ENCODE assay signal across 8 cellular contexts in the genomic region with DNA sequence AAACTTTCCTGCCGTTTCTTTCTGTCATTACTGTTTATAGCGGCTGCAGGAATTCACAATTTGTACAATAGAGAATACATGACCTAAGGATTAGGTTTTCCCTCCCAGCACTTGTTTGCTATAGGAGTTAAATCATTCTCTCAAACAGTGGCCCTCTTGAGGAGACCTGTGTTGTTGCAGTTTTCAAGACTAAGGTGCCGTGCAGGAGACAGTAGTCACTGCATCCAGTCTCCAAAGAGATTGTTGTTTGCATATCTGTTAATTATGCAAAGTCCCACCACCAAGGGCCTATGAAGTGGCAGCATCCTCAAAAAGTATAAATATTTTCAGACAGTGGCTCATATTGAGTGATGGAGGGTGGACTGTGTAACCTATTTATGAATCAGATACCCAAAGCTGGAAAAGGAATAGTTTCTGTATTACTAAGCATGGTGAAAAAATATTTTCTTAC. TPM values are rescaled to one million over a fixed set of nuclear protein-coding genes. Genes with fewer than 3 reads are reported as not detected.
DNase-seq lines count a peak whose midpoint lies in the region; ATAC-seq, FAIRE-seq and TF ChIP-seq lines count a peak whose summit lies in the region.

No MANE protein-coding gene starts in this region.

- no peak overlapping the region for H3K4me3 Mint-ChIP-seq in activated naive CD4-positive, alpha-beta T cell treated with anti-CD3 and anti-CD28 coated beads, Interleukin-2, amount 10 ng/mL, durations not matched to agents 7 days and 5 days

- H3K27ac Mint-ChIP-seq in activated naive CD4-positive, alpha-beta T cell treated with anti-CD3 and anti-CD28 coated beads, Interleukin-2, amount 50 U/mL, for 72 hours: no peak overlapping the region
- H3K27ac Mint-ChIP-seq in activated naive CD4-positive, alpha-beta T cell treated with anti-CD3 and anti-CD28 coated beads, Interleukin-2, amount 10 ng/mL, durations not matched to agents 7 days and 5 days: no peak overlapping the region

- peaks cover 6 to 30% of the 10 kb centered on the region in 2 experiments for H3K4me1 ChIP-seq in SK-N-SH (ENCODE audit: control insufficient read depth in 1 of 2, insufficient read depth in 2 of 2, low read depth in 1 of 2, low read length in 1 of 2)
- peaks cover 19% of the 10 kb centered on the region for H3K4me1 ChIP-seq in parathyroid adenoma

- H3K9me3 ChIP-seq in SK-N-SH (no peaks in the 10 kb centered on the region), parathyroid adenoma (ENCODE audit: control insufficient read depth, low read length) (no peaks in the 10 kb centered on the region)

- H3K4me3 ChIP-seq in SK-N-SH (ENCODE audit: low read depth in 2 of 2, low read length in 1 of 2) (peak overlapping the region; percentile 73 to 84; a peak in 3 of 4 replicates), fibroblast of mammary gland (ENCODE audit: control insufficient read depth, low read depth, low read length) (no peak overlapping the region), parathyroid adenoma (ENCODE audit: low read depth, low read length) (peak overlapping the region; percentile 11)

- POLR2A ChIA-PET in SK-N-SH (lab: Yijun Ruan, JAX): no interaction called here

- peak; percentile 70 for TF ChIP-seq CTCF in SK-N-SH (IDR thresholded peaks at IDR 0.05)
- TF ChIP-seq CTCF in fibroblast of mammary gland (conservative IDR thresholded peaks at IDR 0.05; ENCODE audit: control insufficient read depth, insufficient read depth, low read depth, low read length): peak; percentile 56
- peak; percentile 45 for TF ChIP-seq CTCF in parathyroid adenoma (IDR thresholded peaks at IDR 0.05)

- H3K36me3 ChIP-seq in SK-N-SH (replicated peaks in 1 of 2; ENCODE audit: control insufficient read depth in 1 of 2, insufficient read depth in 2 of 2, low read length in 1 of 2) (peaks cover 31 to 46% of the 10 kb centered on the region in 2 experiments), parathyroid adenoma (ENCODE audit: control insufficient read depth, insufficient read depth, low read length) (no peaks in the 10 kb centered on the region)

- TF ChIP-seq EP300 in SK-N-SH (IDR thresholded peaks at IDR 0.05; ENCODE audit: borderline replicate concordance in 1 of 2, low read depth in 1 of 2, low read length in 1 of 2): no peak

- TF ChIP-seq RAD21 in SK-N-SH (IDR thresholded peaks at IDR 0.05; ENCODE audit: low read length): peak; percentile 41; the same call in 1 of the 2 replicates

- no peaks in the 10 kb centered on the region for H3K9me3 Mint-ChIP-seq in activated naive CD4-positive, alpha-beta T cell treated with anti-CD3 and anti-CD28 coated beads, Interleukin-2, amount 50 U/mL, for 72 hours
- H3K9me3 Mint-ChIP-seq in activated naive CD4-positive, alpha-beta T cell treated with anti-CD3 and anti-CD28 coated beads, Interleukin-2, amount 10 ng/mL, durations not matched to agents 7 days and 5 days: no peaks in the 10 kb centered on the region

- H3K9ac ChIP-seq in SK-N-SH: peak overlapping the region; percentile 99
- no peak overlapping the region for H3K9ac ChIP-seq in parathyroid adenoma

- peaks cover 50% of the 10 kb centered on the region for H3K27me3 Mint-ChIP-seq in activated naive CD4-positive, alpha-beta T cell treated with anti-CD3 and anti-CD28 coated beads, Interleukin-2, amount 10 ng/mL, durations not matched to agents 7 days and 5 days

- no peaks in the 10 kb centered on the region for H3K27me3 ChIP-seq in SK-N-SH (ENCODE audit: insufficient read depth)
- H3K27me3 ChIP-seq in parathyroid adenoma (ENCODE audit: control insufficient read depth, insufficient read depth, low read length): no peaks in the 10 kb centered on the region

- peak; percentile 74 for FAIRE-seq in HTR-8/SVneo (lab: Jason Lieb, UNC)

- H3K4me1 Mint-ChIP-seq in activated naive CD4-positive, alpha-beta T cell treated with anti-CD3 and anti-CD28 coated beads, Interleukin-2, amount 10 ng/mL, durations not matched to agents 7 days and 5 days: peaks cover 45% of the 10 kb centered on the region

- H3K79me2 ChIP-seq in SK-N-SH (ENCODE audit: insufficient read depth) (peaks cover 83% of the 10 kb centered on the region), parathyroid adenoma (no peaks in the 10 kb centered on the region)

- ATAC-seq in activated naive CD4-positive, alpha-beta T cell treated with anti-CD3 and anti-CD28 coated beads, Interleukin-2, amount 50 U/mL, for 72 hours: peak; percentile 40 to 59
- no peak for ATAC-seq in HG02970 (IDR thresholded peaks at IDR 0.05; ENCODE audit: low FRiP score, unreplicated experiment)
- no peak for ATAC-seq in GM21528 (IDR thresholded peaks at IDR 0.05; ENCODE audit: low FRiP score, unreplicated experiment)

- H3K4me2 ChIP-seq in SK-N-SH (peak overlapping the region; percentile 80), parathyroid adenoma (ENCODE audit: low read length) (peak overlapping the region; percentile 44)

- CTCF ChIA-PET in activated naive CD4-positive, alpha-beta T cell treated with anti-CD3 and anti-CD28 coated beads, Interleukin-2, amount 10 ng/mL, durations not matched to agents 7 days and 5 days (lab: Charles Lee): interaction anchor here (0.7 kb wide), 1 partner anchor 509 kb away, joined by 3 read pairs; no protein-coding TSS in a partner anchor
- CTCF ChIA-PET in SK-N-SH (lab: Yijun Ruan, JAX): interaction anchor here (0.5 to 6.4 kb wide), 13 partner anchors 9 to 346 kb away, joined by 3 to 32 read pairs (median 3); no protein-coding TSS in a partner anchor

- H2AFZ ChIP-seq in SK-N-SH (ENCODE audit: low read depth): no peak overlapping the region
- no peak overlapping the region for H2AFZ ChIP-seq in parathyroid adenoma

- H3F3A ChIP-seq in SK-N-SH (replicated peaks; ENCODE audit: insufficient read depth): peaks cover 64% of the 10 kb centered on the region

- H3K36me3 Mint-ChIP-seq in activated naive CD4-positive, alpha-beta T cell treated with anti-CD3 and anti-CD28 coated beads, Interleukin-2, amount 50 U/mL, for 72 hours: peaks cover 0 to 11% of the 10 kb centered on the region in 2 donors
- no peaks in the 10 kb centered on the region for H3K36me3 Mint-ChIP-seq in activated naive CD4-positive, alpha-beta T cell treated with anti-CD3 and anti-CD28 coated beads, Interleukin-2, amount 10 ng/mL, durations not matched to agents 7 days and 5 days

- H4K20me1 ChIP-seq in SK-N-SH (ENCODE audit: insufficient read depth): peaks cover 44% of the 10 kb centered on the region

- H3K9me2 ChIP-seq in SK-N-SH: no peaks in the 10 kb centered on the region

- 0% methylated on average over 3 of the region's 3 CpGs for whole genome bisulfite sequencing in SK-N-SH (ENCODE audit: low lambda C conversion rate)

- no peak for DNase-seq in activated naive CD4-positive, alpha-beta T cell treated with anti-CD3 and anti-CD28 coated beads, Interleukin-2, amount 50 U/mL, for 72 hours (ENCODE audit: low spot score in 2 of 2)
- no peak for DNase-seq in activated naive CD4-positive, alpha-beta T cell treated with anti-CD3 and anti-CD28 coated beads, Interleukin-2, amount 10 ng/mL, durations not matched to agents 7 days and 5 days
- DNase-seq in HTR-8/SVneo (ENCODE audit: insufficient read length, low spot score): no peak
- DNase-seq in SK-N-SH: peak; percentile 43
- peak; percentile 56 for DNase-seq in fibroblast of mammary gland (ENCODE audit: low read depth)

- H3K27ac ChIP-seq in SK-N-SH (ENCODE audit: low read depth in 2 of 2, low read length in 1 of 2): peak overlapping the region; percentile 60 to 93; a peak in 3 of 4 replicates
- peak overlapping the region; percentile 65 for H3K27ac ChIP-seq in parathyroid adenoma

TF ChIP-seq in SK-N-SH, 30 proteins besides CTCF, POLR2A, EP300 and RAD21 (continues in another document):
- TF ChIP-seq TCF12 (IDR thresholded peaks at IDR 0.05) (no peak), GABPA (IDR thresholded peaks at IDR 0.05; ENCODE audit: low read depth) (no peak), RFX5 (IDR thresholded peaks at IDR 0.05; ENCODE audit: low read length) (no peak), MXI1 (IDR thresholded peaks at IDR 0.05; ENCODE audit: low read depth, low read length) (no peak), JUND (IDR thresholded peaks at IDR 0.05) (0 out of 2 replicates have a peak, but pooled peaks have one; percentile 25), MEF2A (IDR thresholded peaks at IDR 0.05; ENCODE audit: borderline replicate concordance, low read depth) (no peak)
- TF ChIP-seq, protein P1, sequence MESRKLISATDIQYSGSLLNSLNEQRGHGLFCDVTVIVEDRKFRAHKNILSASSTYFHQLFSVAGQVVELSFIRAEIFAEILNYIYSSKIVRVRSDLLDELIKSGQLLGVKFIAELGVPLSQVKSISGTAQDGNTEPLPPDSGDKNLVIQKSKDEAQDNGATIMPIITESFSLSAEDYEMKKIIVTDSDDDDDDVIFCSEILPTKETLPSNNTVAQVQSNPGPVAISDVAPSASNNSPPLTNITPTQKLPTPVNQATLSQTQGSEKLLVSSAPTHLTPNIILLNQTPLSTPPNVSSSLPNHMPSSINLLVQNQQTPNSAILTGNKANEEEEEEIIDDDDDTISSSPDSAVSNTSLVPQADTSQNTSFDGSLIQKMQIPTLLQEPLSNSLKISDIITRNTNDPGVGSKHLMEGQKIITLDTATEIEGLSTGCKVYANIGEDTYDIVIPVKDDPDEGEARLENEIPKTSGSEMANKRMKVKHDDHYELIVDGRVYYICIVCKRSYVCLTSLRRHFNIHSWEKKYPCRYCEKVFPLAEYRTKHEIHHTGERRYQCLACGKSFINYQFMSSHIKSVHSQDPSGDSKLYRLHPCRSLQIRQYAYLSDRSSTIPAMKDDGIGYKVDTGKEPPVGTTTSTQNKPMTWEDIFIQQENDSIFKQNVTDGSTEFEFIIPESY (IDR thresholded peaks at IDR 0.05; ENCODE audit: borderline replicate concordance, low read depth): no peak
- TF ChIP-seq, protein P2, sequence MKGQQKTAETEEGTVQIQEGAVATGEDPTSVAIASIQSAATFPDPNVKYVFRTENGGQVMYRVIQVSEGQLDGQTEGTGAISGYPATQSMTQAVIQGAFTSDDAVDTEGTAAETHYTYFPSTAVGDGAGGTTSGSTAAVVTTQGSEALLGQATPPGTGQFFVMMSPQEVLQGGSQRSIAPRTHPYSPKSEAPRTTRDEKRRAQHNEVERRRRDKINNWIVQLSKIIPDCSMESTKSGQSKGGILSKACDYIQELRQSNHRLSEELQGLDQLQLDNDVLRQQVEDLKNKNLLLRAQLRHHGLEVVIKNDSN (IDR thresholded peaks at IDR 0.05; ENCODE audit: borderline replicate concordance, low read depth): no peak

RNA-seq across cellular contexts. Expression of a gene that starts 2.3 kb away (rescaled TPM):
- total RNA-seq in activated naive CD4-positive, alpha-beta T cell treated with anti-CD3 and anti-CD28 coated beads, Interleukin-2, amount 50 U/mL, for 72 hours: 1 to 10 TPM; 1.6 to 2.0 TPM
- 326 and 429 TPM in 2 replicates for polyA plus RNA-seq in SK-N-SH (2012; rRNA removed)
- 346 and 361 TPM in 2 replicates for polyA plus RNA-seq in SK-N-SH (2012; cell fraction: cytosol; rRNA removed)
- 89.2 and 204 TPM in 2 replicates for polyA plus RNA-seq in SK-N-SH (2012; cell fraction: nucleus; rRNA removed)

Comparison
In these comparisons a context has a peak if more than half of its experiments do, and no peak if none do; other contexts are left out.
1. ATAC-seq: peak in activated naive CD4-positive, alpha-beta T cell treated with anti-CD3 and anti-CD28 coated beads, Interleukin-2, amount 50 U/mL, for 72 hours (2 of 2); none in HG02970 (single experiment) and GM21528 (single experiment).
2. DNase-seq: peak in SK-N-SH (single experiment) and fibroblast of mammary gland (single experiment); none in activated naive CD4-positive, alpha-beta T cell treated with anti-CD3 and anti-CD28 coated beads, Interleukin-2, amount 50 U/mL, for 72 hours (0 of 2), activated naive CD4-positive, alpha-beta T cell treated with anti-CD3 and anti-CD28 coated beads, Interleukin-2, amount 10 ng/mL, durations not matched to agents 7 days and 5 days (single experiment) and HTR-8/SVneo (single experiment).
3. Peak in every context shown above with its lines, with median percentiles within 50 percentile points of each other: CTCF ChIP-seq.